20 cellular contexts compared by ENCODE assay signal in the genomic region with DNA sequence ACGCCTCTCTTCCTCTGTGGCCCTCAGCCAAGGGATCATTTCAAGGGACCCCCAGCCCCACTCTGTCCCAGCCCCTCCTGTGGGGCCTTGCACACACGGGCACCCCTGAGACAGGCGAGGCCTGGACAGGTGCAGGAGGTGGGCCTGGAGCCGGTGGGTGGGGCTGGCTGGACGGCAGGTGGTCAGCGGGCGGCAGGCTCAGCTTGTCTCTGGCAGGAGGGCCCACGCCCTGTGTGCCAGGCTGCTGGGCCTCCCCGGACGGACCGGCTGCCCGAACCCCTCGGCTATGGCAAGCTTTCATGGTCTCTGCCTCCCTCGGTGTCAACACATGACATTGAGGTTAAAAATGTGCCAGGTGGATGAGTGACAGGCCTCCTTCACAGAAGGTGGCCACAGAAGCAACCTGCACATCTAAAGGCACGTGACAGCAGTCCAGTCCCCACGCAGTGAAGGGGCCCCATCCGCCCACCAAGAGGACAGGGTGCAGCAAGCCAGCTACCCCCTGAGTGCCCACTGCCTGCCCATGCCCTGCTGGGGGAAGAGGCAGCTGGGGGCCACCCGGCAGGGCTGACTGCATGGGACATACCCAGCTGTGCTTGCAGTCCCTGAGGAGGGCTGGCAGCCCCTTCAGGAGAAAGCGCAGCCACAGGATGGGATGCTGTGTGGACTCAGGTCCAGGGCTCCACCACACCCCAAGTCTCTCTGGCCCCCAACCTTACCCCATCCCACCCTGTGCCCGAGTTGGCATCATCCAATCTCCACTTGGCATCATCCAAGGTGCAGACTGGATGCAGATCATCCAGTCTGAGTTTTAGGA.
"Had no signal": no experiment of that assay in that cellular context is flagged by ENCODE, and none has a peak within 500 bp of the region (broad histone marks: within the 10 kb centered on the region; RNA-seq: fewer than 3 reads in every experiment).

No MANE protein-coding gene starts in this region.

- ATAC-seq: activated CD8-positive, alpha-beta T cell treated with anti-CD3 and anti-CD28 coated beads for 36 hours; gastrocnemius medialis; left lung; WTC11 had no signal

- H3K9me3 ChIP-seq: gastrocnemius medialis, left lung, ovary, SJCRH30, tibial nerve had no signal

- H3K27me3 ChIP-seq: ovary, SJCRH30 had no signal

- H3K4me3 Mint-ChIP-seq: activated CD8-positive, alpha-beta T cell treated with anti-CD3 and anti-CD28 coated beads for 36 hours; activated naive CD8-positive, alpha-beta T cell; nephron progenitor cell; WTC11 had no signal

- DNase-seq: activated CD4-positive, alpha-beta T cell treated with anti-CD3 and anti-CD28 coated beads for 48 hours; activated CD8-positive, alpha-beta memory T cell treated with anti-CD3 and anti-CD28 coated beads, Interleukin-2, amount 50 U/mL, for 4 hours; activated CD8-positive, alpha-beta T cell treated with anti-CD3 and anti-CD28 coated beads for 36 hours; activated gamma-delta T cell treated with Interleukin-2 at 50 U/mL for 16 hours; activated T-cell treated with anti-CD3 and anti-CD28 coated beads, Interleukin-2, amount 50 U/mL, for 48 hours; amygdala; brain microvascular endothelial cell; gastrocnemius medialis; mesendoderm; SJCRH30; stimulated activated CD4-positive, alpha-beta T cell treated with anti-CD3 and anti-CD28 coated beads, Interleukin-15, amount 100 ng/mL, for 24 hours; stimulated activated CD4-positive, alpha-beta T cell treated with anti-CD3 and anti-CD28 coated beads, Interleukin-4, amount 100 ng/mL, for 24 hours; stimulated activated naive CD4-positive, alpha-beta T cell treated with Interleukin-2 at 50 U/mL for 16 hours; T-helper 2 cell had no signal

- H3K36me3 ChIP-seq: brain microvascular endothelial cell, gastrocnemius medialis, left lung, ovary, SJCRH30, tibial nerve had no signal

- H3K4me1 ChIP-seq: SJCRH30 had no signal

- H3K9me3 Mint-ChIP-seq: activated CD8-positive, alpha-beta T cell treated with anti-CD3 and anti-CD28 coated beads for 36 hours; nephron progenitor cell; WTC11 had no signal

- H3K27ac ChIP-seq: brain microvascular endothelial cell, gastrocnemius medialis, left lung, ovary, SJCRH30, tibial nerve had no signal

- H3K27me3 Mint-ChIP-seq: activated CD8-positive, alpha-beta T cell treated with anti-CD3 and anti-CD28 coated beads for 36 hours; activated naive CD8-positive, alpha-beta T cell had no signal

- H3K36me3 Mint-ChIP-seq: activated naive CD8-positive, alpha-beta T cell; WTC11 had no signal

- H3K27ac Mint-ChIP-seq: activated CD8-positive, alpha-beta T cell treated with anti-CD3 and anti-CD28 coated beads for 36 hours; activated naive CD8-positive, alpha-beta T cell; nephron progenitor cell; WTC11 had no signal

- H3K4me3 ChIP-seq: gastrocnemius medialis, left lung, ovary, SJCRH30, tibial nerve had no signal
